In genomic region chr10:72275351-72276012, GRCh38 we compare ENCODE assay signal across 1 cellular context.
TF ChIP-seq lines count a peak whose summit lies in the region.

No MANE protein-coding gene starts in this region.

TF ChIP-seq in K562, 482 proteins besides CTCF, POLR2A, EP300 and RAD21 (continued from another document and continues in another):
- TF ChIP-seq GMEB1 (CRISPR knock-in tag; IDR thresholded peaks at IDR 0.05) (no peak), RUNX1 (IDR thresholded peaks at IDR 0.05; ENCODE audit: low read depth) (no peak), ZMIZ1 (IDR thresholded peaks at IDR 0.05; ENCODE audit: low read depth in 2 of 2, low read length in 2 of 2) (no peak), E2F6 (IDR thresholded peaks at IDR 0.05; ENCODE audit: borderline replicate concordance in 1 of 2, extremely low read depth in 1 of 2, insufficient read depth in 1 of 2, insufficient read length in 1 of 2, low read depth in 1 of 2, low read length in 1 of 2, poor library complexity in 1 of 2, severe bottlenecking in 1 of 2) (peak; percentile 47 to 85), CHAMP1 (IDR thresholded peaks at IDR 0.05) (no peak), CAMTA2 (CRISPR knock-in tag; conservative IDR thresholded peaks at IDR 0.05) (no peak), ZSCAN29 (IDR thresholded peaks at IDR 0.05) (no peak), NONO (IDR thresholded peaks at IDR 0.05; ENCODE audit: low read depth in 2 of 2, low read length in 1 of 2) (no peak), PML (IDR thresholded peaks at IDR 0.05; ENCODE audit: low read length) (peak; percentile 60; the same call in 1 of the 2 replicates), LARP7 (IDR thresholded peaks at IDR 0.05) (peak; percentile 96), SIN3B (IDR thresholded peaks at IDR 0.05; ENCODE audit: low read depth) (no peak), FOXA1 (IDR thresholded peaks at IDR 0.05; ENCODE audit: borderline replicate concordance) (no peak), MECOM (CRISPR knock-in tag; IDR thresholded peaks at IDR 0.05) (no peak), ZNF639 (CRISPR knock-in tag; conservative IDR thresholded peaks at IDR 0.05 in 1 of 2, IDR thresholded peaks at IDR 0.05 in 1 of 2) (no peak), ZNF121 (CRISPR knock-in tag; conservative IDR thresholded peaks at IDR 0.05) (no peak), PRPF4 (IDR thresholded peaks at IDR 0.05; ENCODE audit: insufficient read depth, low read depth, low read length, poor library complexity, severe bottlenecking) (no peak), SMARCA5 (IDR thresholded peaks at IDR 0.05) (no peak), RERE (CRISPR knock-in tag; IDR thresholded peaks at IDR 0.05; ENCODE audit: borderline replicate concordance) (no peak), GTF2B (IDR thresholded peaks at IDR 0.05; ENCODE audit: extremely low read depth, insufficient read length) (no peak), ZNF174 (CRISPR knock-in tag; IDR thresholded peaks at IDR 0.05) (no peak), ZC3H11A (IDR thresholded peaks at IDR 0.05; ENCODE audit: low read depth, low read length) (no peak), HDAC6 (IDR thresholded peaks at IDR 0.05; ENCODE audit: low read depth, low read length) (no peak), TFAP4 (CRISPR knock-in tag; IDR thresholded peaks at IDR 0.05; ENCODE audit: borderline replicate concordance) (peak; percentile 63), ZNF384 (IDR thresholded peaks at IDR 0.05; ENCODE audit: low read depth, low read length) (no peak), NR3C1 (CRISPR knock-in tag; IDR thresholded peaks at IDR 0.05) (no peak), ZEB2 (IDR thresholded peaks at IDR 0.05) (no peak), ZNF274 (IDR thresholded peaks at IDR 0.05; ENCODE audit: borderline replicate concordance, low read depth, low read length) (no peak), TAF15 (IDR thresholded peaks at IDR 0.05; ENCODE audit: low read depth, low read length) (no peak), ASH1L (IDR thresholded peaks at IDR 0.05; ENCODE audit: borderline replicate concordance, low read depth, partially characterized antibody) (no peak), DIDO1 (tag; IDR thresholded peaks at IDR 0.05; ENCODE audit: low read depth) (no peak), ZNF609 (CRISPR knock-in tag; IDR thresholded peaks at IDR 0.05; ENCODE audit: borderline replicate concordance) (no peak), RBBP5 (IDR thresholded peaks at IDR 0.05; ENCODE audit: borderline replicate concordance, insufficient read depth, low read length, poor library complexity, severe bottlenecking) (no peak), CTBP1 (IDR thresholded peaks at IDR 0.05; ENCODE audit: borderline replicate concordance) (no peak)
